In the genomic region with DNA sequence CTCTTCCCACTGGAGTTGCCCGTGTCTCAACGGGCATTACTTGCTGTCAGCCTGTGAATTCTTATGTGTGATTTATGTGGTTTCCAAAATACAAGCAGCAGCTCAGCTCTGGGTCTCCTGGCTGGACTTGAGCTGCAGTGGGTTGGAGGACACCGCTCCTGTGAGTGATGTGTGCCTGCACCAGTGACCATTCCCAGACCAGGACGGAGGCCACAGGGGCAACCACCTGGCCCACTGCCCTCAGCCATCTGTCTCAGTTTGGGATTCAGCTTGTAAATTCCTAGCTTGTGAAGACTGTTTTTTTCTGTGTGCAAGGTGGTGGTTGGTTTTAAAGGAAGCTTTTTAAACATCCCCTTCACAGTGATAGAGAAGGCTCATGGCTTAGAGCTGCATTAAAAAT, we compare ENCODE assay signal across 16 cellular contexts.
DNase-seq lines count a peak whose midpoint lies in the region; ATAC-seq and TF ChIP-seq lines count a peak whose summit lies in the region.
"Had no signal": no experiment of that assay in that cellular context is flagged by ENCODE, and none has a peak within 500 bp of the region (broad histone marks: within the 10 kb centered on the region; RNA-seq: fewer than 3 reads in every experiment).

No MANE protein-coding gene starts in this region.

- no peaks in the 10 kb centered on the region for H3K79me1 ChIP-seq in neuronal stem cell (ENCODE audit: low read depth, low read length)

- peaks cover 5% of the 10 kb centered on the region for H3K4me1 Mint-ChIP-seq in activated naive CD8-positive, alpha-beta T cell treated with anti-CD3 and anti-CD28 coated beads, Interleukin-2, amount 50 U/mL, for 24 hours
- H3K4me1 Mint-ChIP-seq in activated naive CD8-positive, alpha-beta T cell treated with anti-CD3 and anti-CD28 coated beads for 36 hours, result peaks cover 4% of the 10 kb centered on the region
- peaks cover 4% of the 10 kb centered on the region for H3K4me1 Mint-ChIP-seq in activated naive CD4-positive, alpha-beta T cell treated with anti-CD3 and anti-CD28 coated beads for 36 hours (ENCODE audit: low read depth)

- no peak for TF ChIP-seq CTCF in WERI-Rb-1 (IDR thresholded peaks at IDR 0.05; ENCODE audit: low read depth, low read length)

- H2BK12ac ChIP-seq in neuronal stem cell (ENCODE audit: low read length), result no peak overlapping the region

- no peak overlapping the region for H3K23ac ChIP-seq in neuronal stem cell (ENCODE audit: low read depth, low read length, poor library complexity)

- H2BK15ac ChIP-seq in neuronal stem cell (ENCODE audit: low read length), result no peak overlapping the region

- H2BK5ac ChIP-seq in neuronal stem cell (ENCODE audit: low read length), result no peak overlapping the region

- H2AK5ac ChIP-seq in neuronal stem cell (ENCODE audit: low read depth, low read length), result peak overlapping the region; percentile 6

- H3K4me3 ChIP-seq in WERI-Rb-1 (ENCODE audit: low read depth, low read length), result no peak overlapping the region
- H3K4me3 ChIP-seq in neuronal stem cell (ENCODE audit: low read length in 2 of 2), result no peak overlapping the region
- H3K4me3 ChIP-seq: A549 had no signal

- H4K91ac ChIP-seq in neuronal stem cell (ENCODE audit: low read depth, low read length, poor library complexity), result no peak overlapping the region

- H3K9ac ChIP-seq in neuronal stem cell (ENCODE audit: low read depth, low read length, poor library complexity), result no peak overlapping the region

- no peak overlapping the region for H2AFZ ChIP-seq in neuronal stem cell (ENCODE audit: low read length)

- H3K36me3 Mint-ChIP-seq in activated naive CD8-positive, alpha-beta T cell treated with anti-CD3 and anti-CD28 coated beads, Interleukin-2, amount 50 U/mL, for 24 hours (ENCODE audit: low read depth), result no peaks in the 10 kb centered on the region
- no peaks in the 10 kb centered on the region for H3K36me3 Mint-ChIP-seq in activated naive CD8-positive, alpha-beta T cell treated with anti-CD3 and anti-CD28 coated beads for 36 hours
- no peaks in the 10 kb centered on the region for H3K36me3 Mint-ChIP-seq in activated naive CD4-positive, alpha-beta T cell treated with anti-CD3 and anti-CD28 coated beads for 36 hours (ENCODE audit: low read depth)
- H3K36me3 Mint-ChIP-seq: IgD-negative memory B cell had no signal

- H2BK120ac ChIP-seq in neuronal stem cell (ENCODE audit: low read depth, low read length), result no peak overlapping the region

- peak overlapping the region; percentile 21 for H3K18ac ChIP-seq in neuronal stem cell (ENCODE audit: low read length)

- no peaks in the 10 kb centered on the region for H3K9me3 Mint-ChIP-seq in activated naive CD8-positive, alpha-beta T cell treated with anti-CD3 and anti-CD28 coated beads, Interleukin-2, amount 50 U/mL, for 24 hours
- H3K9me3 Mint-ChIP-seq in activated naive CD8-positive, alpha-beta T cell treated with anti-CD3 and anti-CD28 coated beads for 36 hours, result no peaks in the 10 kb centered on the region
- H3K9me3 Mint-ChIP-seq in activated naive CD4-positive, alpha-beta T cell treated with anti-CD3 and anti-CD28 coated beads for 36 hours, result no peaks in the 10 kb centered on the region
- H3K9me3 Mint-ChIP-seq: CD4-positive, alpha-beta T cell; H9; IgD-negative memory B cell had no signal

- H3K4me2 ChIP-seq in neuronal stem cell (ENCODE audit: insufficient read depth, low read length, poor library complexity, severe bottlenecking), result no peak overlapping the region
- H3K4me2 ChIP-seq: A549 had no signal

- H3K9me3 ChIP-seq in WERI-Rb-1 (ENCODE audit: severe bottlenecking) (no peaks in the 10 kb centered on the region), neuronal stem cell (replicated peaks in 1 of 2; ENCODE audit: control insufficient read depth in 2 of 2, insufficient read depth in 1 of 2, low read depth in 1 of 2, low read length in 2 of 2) (no peaks in the 10 kb centered on the region)
- H3K9me3 ChIP-seq: A549 had no signal

- WGBS in neuronal stem cell (ENCODE audit: extremely low coverage in 2 of 2, insufficient read length in 2 of 2, insufficient replicate concordance in 1 of 2), 2 donors, result no CpG with 5 or more reads among the region's 4 CpGs

- ATAC-seq in activated naive CD8-positive, alpha-beta T cell treated with anti-CD3 and anti-CD28 coated beads, Interleukin-2, amount 50 U/mL, for 24 hours, result peak; percentile 10
- ATAC-seq in HG02884 (IDR thresholded peaks at IDR 0.05; ENCODE audit: unreplicated experiment) (no peak), SK-N-SH treated with all-trans-retinoic acid at 6 μM for 48 hours (no peak)
- ATAC-seq: A549, HepG2 had no signal

- intact Hi-C loops in activated naive CD4-positive, alpha-beta T cell treated with anti-CD3 and anti-CD28 coated beads for 36 hours (cut with micrococcal nuclease), result no loop called here

- H3K27ac Mint-ChIP-seq in activated naive CD8-positive, alpha-beta T cell treated with anti-CD3 and anti-CD28 coated beads, Interleukin-2, amount 50 U/mL, for 24 hours, result no peak overlapping the region
- no peak overlapping the region for H3K27ac Mint-ChIP-seq in activated naive CD8-positive, alpha-beta T cell treated with anti-CD3 and anti-CD28 coated beads for 36 hours
- no peak overlapping the region for H3K27ac Mint-ChIP-seq in activated naive CD4-positive, alpha-beta T cell treated with anti-CD3 and anti-CD28 coated beads for 36 hours
- H3K27ac Mint-ChIP-seq: CD4-positive, alpha-beta T cell; H9; IgD-negative memory B cell had no signal

- CTCF ChIA-PET in activated naive CD4-positive, alpha-beta T cell treated with anti-CD3 and anti-CD28 coated beads for 36 hours (lab: Charles Lee), result interaction anchor here (1.0 kb wide), 1 partner anchor 76 kb away, joined by 6 read pairs; no protein-coding TSS in a partner anchor

- peaks cover 5% of the 10 kb centered on the region for H3K27me3 Mint-ChIP-seq in activated naive CD8-positive, alpha-beta T cell treated with anti-CD3 and anti-CD28 coated beads, Interleukin-2, amount 50 U/mL, for 24 hours
- H3K27me3 Mint-ChIP-seq in activated naive CD8-positive, alpha-beta T cell treated with anti-CD3 and anti-CD28 coated beads for 36 hours, result no peaks in the 10 kb centered on the region
- no peaks in the 10 kb centered on the region for H3K27me3 Mint-ChIP-seq in activated naive CD4-positive, alpha-beta T cell treated with anti-CD3 and anti-CD28 coated beads for 36 hours (ENCODE audit: low read depth)
- H3K27me3 Mint-ChIP-seq: CD4-positive, alpha-beta T cell had no signal

- H3K27ac ChIP-seq in WERI-Rb-1 (no peak overlapping the region), neuronal stem cell (replicated peaks; ENCODE audit: low read length) (no peak overlapping the region)
- H3K27ac ChIP-seq: 22Rv1, A549, C4-2B, HL-60 had no signal

- H3K27me3 ChIP-seq in WERI-Rb-1 (ENCODE audit: insufficient read depth, low read depth, severe bottlenecking) (no peaks in the 10 kb centered on the region), neuronal stem cell (ENCODE audit: control insufficient read depth in 3 of 3, insufficient read depth in 3 of 3, low read depth in 1 of 3, low read length in 3 of 3) (peaks cover 0 to 5% (median 0%) of the 10 kb centered on the region in 3 experiments)

- H3K36me3 ChIP-seq in WERI-Rb-1, result no peaks in the 10 kb centered on the region
- no peaks in the 10 kb centered on the region for H3K36me3 ChIP-seq in neuronal stem cell (replicated peaks in 1 of 2; ENCODE audit: control insufficient read depth in 2 of 2, insufficient read depth in 2 of 2, low read length in 2 of 2)

- no peak overlapping the region for H4K8ac ChIP-seq in neuronal stem cell (ENCODE audit: low read depth, low read length)

- H3K14ac ChIP-seq in neuronal stem cell (ENCODE audit: low read length), result no peak overlapping the region

- peaks cover 0 to 2% of the 10 kb centered on the region in 2 donors for H3K4me1 ChIP-seq in neuronal stem cell (ENCODE audit: control insufficient read depth in 2 of 2, insufficient read depth in 1 of 2, low read depth in 1 of 2, low read length in 2 of 2)
- H3K4me1 ChIP-seq: A549 had no signal

- H3K4me3 Mint-ChIP-seq in activated naive CD8-positive, alpha-beta T cell treated with anti-CD3 and anti-CD28 coated beads, Interleukin-2, amount 50 U/mL, for 24 hours, result no peak overlapping the region
- no peak overlapping the region for H3K4me3 Mint-ChIP-seq in activated naive CD8-positive, alpha-beta T cell treated with anti-CD3 and anti-CD28 coated beads for 36 hours
- no peak overlapping the region for H3K4me3 Mint-ChIP-seq in activated naive CD4-positive, alpha-beta T cell treated with anti-CD3 and anti-CD28 coated beads for 36 hours
- H3K4me3 Mint-ChIP-seq: CD4-positive, alpha-beta T cell; H9; IgD-negative memory B cell had no signal

- no peak overlapping the region for H3K4ac ChIP-seq in neuronal stem cell (ENCODE audit: low read length)

- no peak for DNase-seq in activated naive CD8-positive, alpha-beta T cell treated with anti-CD3 and anti-CD28 coated beads, Interleukin-2, amount 50 U/mL, for 24 hours
- no peak for DNase-seq in activated naive CD8-positive, alpha-beta T cell treated with anti-CD3 and anti-CD28 coated beads for 36 hours
- DNase-seq in WERI-Rb-1, result peak; percentile 53
- no peak for DNase-seq in neuronal stem cell (ENCODE audit: low spot score)
- no peak for DNase-seq in activated naive CD4-positive, alpha-beta T cell treated with anti-CD3 and anti-CD28 coated beads for 36 hours
- DNase-seq: CD4-positive, alpha-beta T cell; H9; KBM-7 had no signal

TF ChIP-seq in SK-N-SH treated with all-trans-retinoic acid at 6 μM for 48 hours, 23 proteins besides CTCF, POLR2A, EP300 and RAD21 (continues in another document):
- TF ChIP-seq ZNF70 (CRISPR knock-in tag; IDR thresholded peaks at IDR 0.05) (no peak), CSDC2 (CRISPR knock-in tag; IDR thresholded peaks at IDR 0.05) (no peak), CREB5 (CRISPR knock-in tag; IDR thresholded peaks at IDR 0.05; ENCODE audit: low read depth) (no peak)
